8 cellular contexts compared by ENCODE assay signal in genomic region chr12:119804011-119804641, GRCh38.
DNase-seq lines count a peak whose midpoint lies in the region; TF ChIP-seq lines count a peak whose summit lies in the region.

No MANE protein-coding gene starts in this region.

- H3K4me1 ChIP-seq in BE2C, result no peaks in the 10 kb centered on the region; the same call in 1 of the 2 replicates

- H3K9me3 ChIP-seq in BE2C, result no peaks in the 10 kb centered on the region

- no peaks in the 10 kb centered on the region for H3K27me3 ChIP-seq in BE2C

- H3K36me3 ChIP-seq in BE2C, result no peaks in the 10 kb centered on the region; the same call in 1 of the 2 replicates

- H3K4me1 Mint-ChIP-seq in activated naive CD4-positive, alpha-beta T cell treated with anti-CD3 and anti-CD28 coated beads, Interleukin-2, amount 10 ng/mL, durations not matched to agents 7 days and 5 days, result peaks cover 6% of the 10 kb centered on the region

- peak overlapping the region; percentile 66 for H3K4me3 ChIP-seq in BE2C (ENCODE audit: low read depth, low read length)
- peak overlapping the region; percentile 60 for H3K4me3 ChIP-seq in retinal pigment epithelial cell (ENCODE audit: low read length)

- TF ChIP-seq CTCF in BE2C (IDR thresholded peaks at IDR 0.05; ENCODE audit: low read depth, low read length) (peak; percentile 86), retinal pigment epithelial cell (conservative IDR thresholded peaks at IDR 0.05; ENCODE audit: low read depth, low read length) (peak; percentile 55)

- DNase-seq in BE2C (peak; percentile 93), HuH-7.5 (ENCODE audit: low spot score) (peak; percentile 61), anterior cingulate cortex (lab: John Stamatoyannopoulos, UW) (peak; percentile 11 to 92 (median 67)), hypothalamus (lab: John Stamatoyannopoulos, UW) (peak in 48 of 51 donors; percentile 14 to 83 (median 62)), retinal pigment epithelial cell (ENCODE audit: low read depth) (no peak), epidermal melanocyte (ENCODE audit: insufficient read length, low spot score) (no peak)
- DNase-seq in stimulated activated CD4-positive, alpha-beta T cell treated with anti-CD3 and anti-CD28 coated beads, Interleukin-4, amount 100 ng/mL, for 24 hours, result no peak
- DNase-seq in activated naive CD4-positive, alpha-beta T cell treated with anti-CD3 and anti-CD28 coated beads, Interleukin-2, amount 10 ng/mL, durations not matched to agents 7 days and 5 days, result no peak

- no peak overlapping the region for H3K27ac Mint-ChIP-seq in activated naive CD4-positive, alpha-beta T cell treated with anti-CD3 and anti-CD28 coated beads, Interleukin-2, amount 10 ng/mL, durations not matched to agents 7 days and 5 days

- CTCF ChIA-PET in activated naive CD4-positive, alpha-beta T cell treated with anti-CD3 and anti-CD28 coated beads, Interleukin-2, amount 10 ng/mL, durations not matched to agents 7 days and 5 days (lab: Charles Lee), result no interaction called here

- H3K4me3 Mint-ChIP-seq in activated naive CD4-positive, alpha-beta T cell treated with anti-CD3 and anti-CD28 coated beads, Interleukin-2, amount 10 ng/mL, durations not matched to agents 7 days and 5 days, result no peak overlapping the region

- H3K27me3 Mint-ChIP-seq in activated naive CD4-positive, alpha-beta T cell treated with anti-CD3 and anti-CD28 coated beads, Interleukin-2, amount 10 ng/mL, durations not matched to agents 7 days and 5 days, result no peaks in the 10 kb centered on the region

- peaks cover 43% of the 10 kb centered on the region for H3K36me3 Mint-ChIP-seq in activated naive CD4-positive, alpha-beta T cell treated with anti-CD3 and anti-CD28 coated beads, Interleukin-2, amount 10 ng/mL, durations not matched to agents 7 days and 5 days

- H3K9me3 Mint-ChIP-seq in activated naive CD4-positive, alpha-beta T cell treated with anti-CD3 and anti-CD28 coated beads, Interleukin-2, amount 10 ng/mL, durations not matched to agents 7 days and 5 days, result peaks cover 3% of the 10 kb centered on the region

Comparison
In these comparisons a context has a peak if more than half of its experiments do, and no peak if none do; other contexts are left out.
1. DNase-seq: peak in BE2C (single experiment), HuH-7.5 (single experiment), anterior cingulate cortex (58 of 58) and hypothalamus (48 of 51); none in retinal pigment epithelial cell (single experiment), epidermal melanocyte (single experiment), stimulated activated CD4-positive, alpha-beta T cell treated with anti-CD3 and anti-CD28 coated beads, Interleukin-4, amount 100 ng/mL, for 24 hours (single experiment) and activated naive CD4-positive, alpha-beta T cell treated with anti-CD3 and anti-CD28 coated beads, Interleukin-2, amount 10 ng/mL, durations not matched to agents 7 days and 5 days (single experiment).